Comparison of ENCODE assay signal across 1 cellular context in the genomic region with DNA sequence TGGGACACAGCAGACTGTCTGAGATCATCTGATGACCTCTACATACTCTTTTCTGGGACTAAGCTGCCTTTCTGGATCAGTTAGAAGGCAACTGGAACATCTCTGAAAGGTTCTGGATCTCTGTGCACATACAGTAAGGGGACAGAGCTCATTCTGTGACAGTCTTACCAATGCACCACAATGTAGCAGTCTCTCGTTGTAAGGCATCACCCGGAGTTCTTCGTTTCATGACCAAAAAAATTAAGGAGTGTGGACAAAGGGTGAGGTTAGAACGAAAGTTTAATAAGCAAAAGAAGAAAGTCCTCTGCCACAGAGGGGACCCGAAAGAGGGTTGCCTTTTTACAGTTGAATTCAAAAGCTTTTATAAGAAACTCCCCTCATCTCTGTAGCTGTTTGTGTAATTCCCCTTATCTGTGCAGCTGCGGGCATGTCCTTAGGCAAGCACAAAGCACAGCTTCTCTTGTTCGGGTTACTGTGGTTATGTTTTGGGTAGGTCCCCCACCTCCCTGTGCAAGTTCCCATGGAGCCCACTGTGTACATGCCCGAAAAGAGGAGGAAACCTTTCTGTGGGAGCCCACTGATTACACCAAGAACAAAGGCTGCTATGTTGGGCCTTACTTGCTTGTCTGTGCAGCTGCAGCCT.
A peak's percentile ranks its signal among the peaks of the same experiment; 100 is the strongest.
TF ChIP-seq lines count a peak whose summit lies in the region.

No MANE protein-coding gene starts in this region.

TF ChIP-seq in GM12878, 131 proteins besides CTCF, POLR2A, EP300 and RAD21 (continued from another document and continues in another):
- peak; percentile 96 for TF ChIP-seq BCL3 (IDR thresholded peaks at IDR 0.05; ENCODE audit: borderline replicate concordance, insufficient read depth, low read depth, low read length, poor library complexity, severe bottlenecking)
- TF ChIP-seq SP1 (IDR thresholded peaks at IDR 0.05; ENCODE audit: low read depth, low read length): peak; percentile 56
- TF ChIP-seq ZNF687 (IDR thresholded peaks at IDR 0.05): peak; percentile 52; the same call in 1 of the 2 replicates
- no peak for TF ChIP-seq RCOR1 (conservative IDR thresholded peaks at IDR 0.05; ENCODE audit: low read depth, low read length)
- no peak for TF ChIP-seq STAT1 (conservative IDR thresholded peaks at IDR 0.05)
- peak; percentile 77; the same call in 1 of the 2 replicates for TF ChIP-seq ZBED1 (IDR thresholded peaks at IDR 0.05; ENCODE audit: borderline replicate concordance)
- 0 out of 2 replicates have a peak, but pooled peaks have one; percentile 55 for TF ChIP-seq PML (IDR thresholded peaks at IDR 0.05; ENCODE audit: low read length)
- peak; percentile 36; the same call in 1 of the 2 replicates for TF ChIP-seq STAT3 (IDR thresholded peaks at IDR 0.05; ENCODE audit: low read depth, low read length)
- TF ChIP-seq ATF7 (IDR thresholded peaks at IDR 0.05; ENCODE audit: low read depth): peak; percentile 63
- 0 out of 2 replicates have a peak, but pooled peaks have one; percentile 29 for TF ChIP-seq YY1 (IDR thresholded peaks at IDR 0.05; ENCODE audit: low read depth, low read length)
- TF ChIP-seq POLR2AphosphoS2 (IDR thresholded peaks at IDR 0.05; ENCODE audit: low read depth, low read length): 0 out of 2 replicates have a peak, but pooled peaks have one; percentile 42
- peak; percentile 64; the same call in 1 of the 2 replicates for TF ChIP-seq PAX5 (IDR thresholded peaks at IDR 0.05; ENCODE audit: borderline replicate concordance, low read depth, low read length)
- TF ChIP-seq RELB (IDR thresholded peaks at IDR 0.05; ENCODE audit: low read depth): peak; percentile 97
- peak; percentile 44; the same call in 1 of the 2 replicates for TF ChIP-seq CHD2 (IDR thresholded peaks at IDR 0.05; ENCODE audit: borderline replicate concordance, low read depth, low read length)
- TF ChIP-seq ASH2L (IDR thresholded peaks at IDR 0.05; ENCODE audit: borderline replicate concordance, low read depth): no peak
- no peak for TF ChIP-seq EGR1 (IDR thresholded peaks at IDR 0.05; ENCODE audit: borderline replicate concordance in 1 of 2, low read depth in 2 of 2, low read length in 2 of 2)
- TF ChIP-seq ZNF622 (IDR thresholded peaks at IDR 0.05): no peak
- TF ChIP-seq, protein P1, sequence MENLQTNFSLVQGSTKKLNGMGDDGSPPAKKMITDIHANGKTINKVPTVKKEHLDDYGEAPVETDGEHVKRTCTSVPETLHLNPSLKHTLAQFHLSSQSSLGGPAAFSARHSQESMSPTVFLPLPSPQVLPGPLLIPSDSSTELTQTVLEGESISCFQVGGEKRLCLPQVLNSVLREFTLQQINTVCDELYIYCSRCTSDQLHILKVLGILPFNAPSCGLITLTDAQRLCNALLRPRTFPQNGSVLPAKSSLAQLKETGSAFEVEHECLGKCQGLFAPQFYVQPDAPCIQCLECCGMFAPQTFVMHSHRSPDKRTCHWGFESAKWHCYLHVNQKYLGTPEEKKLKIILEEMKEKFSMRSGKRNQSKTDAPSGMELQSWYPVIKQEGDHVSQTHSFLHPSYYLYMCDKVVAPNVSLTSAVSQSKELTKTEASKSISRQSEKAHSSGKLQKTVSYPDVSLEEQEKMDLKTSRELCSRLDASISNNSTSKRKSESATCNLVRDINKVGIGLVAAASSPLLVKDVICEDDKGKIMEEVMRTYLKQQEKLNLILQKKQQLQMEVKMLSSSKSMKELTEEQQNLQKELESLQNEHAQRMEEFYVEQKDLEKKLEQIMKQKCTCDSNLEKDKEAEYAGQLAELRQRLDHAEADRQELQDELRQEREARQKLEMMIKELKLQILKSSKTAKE (IDR thresholded peaks at IDR 0.05; ENCODE audit: low read depth, poor library complexity, severe bottlenecking): peak; percentile 58
- TF ChIP-seq PBX3 (IDR thresholded peaks at IDR 0.05; ENCODE audit: insufficient replicate concordance, low read depth, low read length): no peak
- TF ChIP-seq CBX5 (IDR thresholded peaks at IDR 0.05; ENCODE audit: low read depth): peak; percentile 68; the same call in 1 of the 2 replicates
- peak; percentile 66 for TF ChIP-seq CREM (IDR thresholded peaks at IDR 0.05; ENCODE audit: low read depth)
- TF ChIP-seq SMAD5 (IDR thresholded peaks at IDR 0.05; ENCODE audit: low read depth): 0 out of 2 replicates have a peak, but pooled peaks have one; percentile 26
- TF ChIP-seq CBFB (IDR thresholded peaks at IDR 0.05; ENCODE audit: low read depth): peak; percentile 75; the same call in 1 of the 2 replicates
- TF ChIP-seq DPF2 (IDR thresholded peaks at IDR 0.05): peak; percentile 74
- TF ChIP-seq TAF1 (IDR thresholded peaks at IDR 0.05; ENCODE audit: borderline replicate concordance, low read depth, low read length): peak; percentile 21; the same call in 1 of the 2 replicates
- TF ChIP-seq, protein P2, sequence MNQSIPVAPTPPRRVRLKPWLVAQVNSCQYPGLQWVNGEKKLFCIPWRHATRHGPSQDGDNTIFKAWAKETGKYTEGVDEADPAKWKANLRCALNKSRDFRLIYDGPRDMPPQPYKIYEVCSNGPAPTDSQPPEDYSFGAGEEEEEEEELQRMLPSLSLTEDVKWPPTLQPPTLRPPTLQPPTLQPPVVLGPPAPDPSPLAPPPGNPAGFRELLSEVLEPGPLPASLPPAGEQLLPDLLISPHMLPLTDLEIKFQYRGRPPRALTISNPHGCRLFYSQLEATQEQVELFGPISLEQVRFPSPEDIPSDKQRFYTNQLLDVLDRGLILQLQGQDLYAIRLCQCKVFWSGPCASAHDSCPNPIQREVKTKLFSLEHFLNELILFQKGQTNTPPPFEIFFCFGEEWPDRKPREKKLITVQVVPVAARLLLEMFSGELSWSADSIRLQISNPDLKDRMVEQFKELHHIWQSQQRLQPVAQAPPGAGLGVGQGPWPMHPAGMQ (IDR thresholded peaks at IDR 0.05; ENCODE audit: borderline replicate concordance): peak; percentile 38; the same call in 1 of the 2 replicates
- TF ChIP-seq, protein P3, sequence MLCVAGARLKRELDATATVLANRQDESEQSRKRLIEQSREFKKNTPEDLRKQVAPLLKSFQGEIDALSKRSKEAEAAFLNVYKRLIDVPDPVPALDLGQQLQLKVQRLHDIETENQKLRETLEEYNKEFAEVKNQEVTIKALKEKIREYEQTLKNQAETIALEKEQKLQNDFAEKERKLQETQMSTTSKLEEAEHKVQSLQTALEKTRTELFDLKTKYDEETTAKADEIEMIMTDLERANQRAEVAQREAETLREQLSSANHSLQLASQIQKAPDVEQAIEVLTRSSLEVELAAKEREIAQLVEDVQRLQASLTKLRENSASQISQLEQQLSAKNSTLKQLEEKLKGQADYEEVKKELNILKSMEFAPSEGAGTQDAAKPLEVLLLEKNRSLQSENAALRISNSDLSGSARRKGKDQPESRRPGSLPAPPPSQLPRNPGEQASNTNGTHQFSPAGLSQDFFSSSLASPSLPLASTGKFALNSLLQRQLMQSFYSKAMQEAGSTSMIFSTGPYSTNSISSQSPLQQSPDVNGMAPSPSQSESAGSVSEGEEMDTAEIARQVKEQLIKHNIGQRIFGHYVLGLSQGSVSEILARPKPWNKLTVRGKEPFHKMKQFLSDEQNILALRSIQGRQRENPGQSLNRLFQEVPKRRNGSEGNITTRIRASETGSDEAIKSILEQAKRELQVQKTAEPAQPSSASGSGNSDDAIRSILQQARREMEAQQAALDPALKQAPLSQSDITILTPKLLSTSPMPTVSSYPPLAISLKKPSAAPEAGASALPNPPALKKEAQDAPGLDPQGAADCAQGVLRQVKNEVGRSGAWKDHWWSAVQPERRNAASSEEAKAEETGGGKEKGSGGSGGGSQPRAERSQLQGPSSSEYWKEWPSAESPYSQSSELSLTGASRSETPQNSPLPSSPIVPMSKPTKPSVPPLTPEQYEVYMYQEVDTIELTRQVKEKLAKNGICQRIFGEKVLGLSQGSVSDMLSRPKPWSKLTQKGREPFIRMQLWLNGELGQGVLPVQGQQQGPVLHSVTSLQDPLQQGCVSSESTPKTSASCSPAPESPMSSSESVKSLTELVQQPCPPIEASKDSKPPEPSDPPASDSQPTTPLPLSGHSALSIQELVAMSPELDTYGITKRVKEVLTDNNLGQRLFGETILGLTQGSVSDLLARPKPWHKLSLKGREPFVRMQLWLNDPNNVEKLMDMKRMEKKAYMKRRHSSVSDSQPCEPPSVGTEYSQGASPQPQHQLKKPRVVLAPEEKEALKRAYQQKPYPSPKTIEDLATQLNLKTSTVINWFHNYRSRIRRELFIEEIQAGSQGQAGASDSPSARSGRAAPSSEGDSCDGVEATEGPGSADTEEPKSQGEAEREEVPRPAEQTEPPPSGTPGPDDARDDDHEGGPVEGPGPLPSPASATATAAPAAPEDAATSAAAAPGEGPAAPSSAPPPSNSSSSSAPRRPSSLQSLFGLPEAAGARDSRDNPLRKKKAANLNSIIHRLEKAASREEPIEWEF (IDR thresholded peaks at IDR 0.05; ENCODE audit: insufficient replicate concordance, low read depth, low read length): peak; percentile 65
- TF ChIP-seq TCF12 (IDR thresholded peaks at IDR 0.05; ENCODE audit: low read depth, low read length): peak; percentile 87
- no peak; the same call in none of the 2 replicates for TF ChIP-seq MXI1 (IDR thresholded peaks at IDR 0.05; ENCODE audit: low read depth, low read length)
- peak; percentile 62 for TF ChIP-seq POLR2AphosphoS5 (IDR thresholded peaks at IDR 0.05; ENCODE audit: low read length)
- TF ChIP-seq TCF7 (IDR thresholded peaks at IDR 0.05; ENCODE audit: borderline replicate concordance): peak; percentile 13; the same call in 1 of the 2 replicates
- TF ChIP-seq E4F1 (IDR thresholded peaks at IDR 0.05; ENCODE audit: borderline replicate concordance, partially characterized antibody): no peak
- 0 out of 2 replicates have a peak, but pooled peaks have one; percentile 12 for TF ChIP-seq HDGF (IDR thresholded peaks at IDR 0.05)
- peak; percentile 61 for TF ChIP-seq JUNB (IDR thresholded peaks at IDR 0.05)
- TF ChIP-seq NFIC (IDR thresholded peaks at IDR 0.05; ENCODE audit: low read depth, low read length): peak; percentile 93
